1 cellular context compared by ENCODE assay signal in genomic region chr13:53137777-53138176, GRCh38.
TF ChIP-seq lines count a peak whose summit lies in the region.

No MANE protein-coding gene starts in this region.

TF ChIP-seq in GM23338, 12 proteins besides CTCF, POLR2A, EP300 and RAD21 (continued from another document):
- TF ChIP-seq ZNF462 (CRISPR knock-in tag; IDR thresholded peaks at IDR 0.05) (no peak), ETS1 (IDR thresholded peaks at IDR 0.05) (no peak), CREB1 (CRISPR knock-in tag; IDR thresholded peaks at IDR 0.05; ENCODE audit: low read depth) (no peak)
